1 cellular context compared by ENCODE assay signal in the genomic region with DNA sequence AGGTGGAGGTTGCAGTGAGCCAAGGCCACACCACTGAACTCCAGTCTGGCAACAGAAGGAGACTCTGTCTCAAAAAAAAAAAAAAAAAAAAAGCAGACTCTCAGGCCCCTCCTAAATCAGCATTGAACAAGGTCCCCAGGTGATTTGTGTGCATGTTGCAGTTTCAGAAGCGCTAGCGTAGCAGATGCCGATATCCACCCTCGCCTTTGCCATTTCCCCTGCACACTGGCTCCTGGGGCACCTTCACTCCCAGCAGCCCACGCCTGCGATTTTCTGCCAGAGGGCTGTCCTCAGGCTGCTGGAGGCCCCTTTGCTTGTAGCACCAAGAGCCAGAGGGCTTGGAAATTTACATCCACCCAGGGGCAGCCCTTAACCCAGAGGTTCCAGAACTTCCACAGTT.
TF ChIP-seq lines count a peak whose summit lies in the region.

No MANE protein-coding gene starts in this region.

TF ChIP-seq in H1, 55 proteins besides CTCF, POLR2A, EP300 and RAD21:
- TF ChIP-seq JUN (IDR thresholded peaks at IDR 0.05; ENCODE audit: low read depth, low read length): no peak
- TF ChIP-seq, protein P1, sequence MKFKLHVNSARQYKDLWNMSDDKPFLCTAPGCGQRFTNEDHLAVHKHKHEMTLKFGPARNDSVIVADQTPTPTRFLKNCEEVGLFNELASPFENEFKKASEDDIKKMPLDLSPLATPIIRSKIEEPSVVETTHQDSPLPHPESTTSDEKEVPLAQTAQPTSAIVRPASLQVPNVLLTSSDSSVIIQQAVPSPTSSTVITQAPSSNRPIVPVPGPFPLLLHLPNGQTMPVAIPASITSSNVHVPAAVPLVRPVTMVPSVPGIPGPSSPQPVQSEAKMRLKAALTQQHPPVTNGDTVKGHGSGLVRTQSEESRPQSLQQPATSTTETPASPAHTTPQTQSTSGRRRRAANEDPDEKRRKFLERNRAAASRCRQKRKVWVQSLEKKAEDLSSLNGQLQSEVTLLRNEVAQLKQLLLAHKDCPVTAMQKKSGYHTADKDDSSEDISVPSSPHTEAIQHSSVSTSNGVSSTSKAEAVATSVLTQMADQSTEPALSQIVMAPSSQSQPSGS (IDR thresholded peaks at IDR 0.05; ENCODE audit: low read length): no peak
TF ChIP-seq in H1: peak in this region for 0.
